In genomic region chr20:53534037-53534436, GRCh38 we compare ENCODE assay signal across 9 cellular contexts.
"Had no signal": no experiment of that assay in that cellular context is flagged by ENCODE, and none has a peak within 500 bp of the region (broad histone marks: within the 10 kb centered on the region; RNA-seq: fewer than 3 reads in every experiment).

No MANE protein-coding gene starts in this region.

- H3K9me3 Mint-ChIP-seq: H9 had no signal

- DNase-seq: GM23248, H9, HCEC 1CT, IMR-90, KG1 had no signal

- H3K4me1 Mint-ChIP-seq: H9 had no signal

- H3K4me3 ChIP-seq: GM23248, K562 had no signal

- H3K4me3 Mint-ChIP-seq: H9 had no signal

- H3K9ac ChIP-seq: GM23248 had no signal

- H2AFZ ChIP-seq: GM23248 had no signal

- ATAC-seq: K562 had no signal

- H3K27ac Mint-ChIP-seq: H9 had no signal

- FAIRE-seq: H1, H54, K562 had no signal

- H3K27ac ChIP-seq: GM23248, HL-60 had no signal
